ENCODE assay signal across 8 cellular contexts in genomic region chr3:138835846-138836245, GRCh38. TPM values are rescaled to one million over a fixed set of nuclear protein-coding genes. Genes with fewer than 3 reads are reported as not detected.
A peak's percentile ranks its signal among the peaks of the same experiment; 100 is the strongest.
DNase-seq lines count a peak whose midpoint lies in the region; ATAC-seq and TF ChIP-seq lines count a peak whose summit lies in the region.
"Not testable (repeated sequence)": the region's sequence is repeated elsewhere in the genome, so short reads cannot be mapped to it uniquely, and the experiment has no call there.

No MANE protein-coding gene starts in this region.

- H3F3A ChIP-seq in Loucy (ENCODE audit: low read depth): not testable (repeated sequence)

- H2AFZ ChIP-seq in Loucy (ENCODE audit: low read length): not testable (repeated sequence)

- not testable (repeated sequence) for H3K4me1 ChIP-seq in Caco-2; Loucy (ENCODE audit: insufficient read depth, low read length, poor library complexity, severe bottlenecking)
- peaks cover 5 to 23% (median 14%) of the 10 kb centered on the region in 9 donors for H3K4me1 ChIP-seq in heart right ventricle
- peaks cover 11% of the 10 kb centered on the region for H3K4me1 ChIP-seq in psoas muscle
- peaks cover 0 to 19% (median 11%) of the 10 kb centered on the region in 4 donors for H3K4me1 ChIP-seq in tibial artery

- CTCF ChIA-PET in Caco-2 (lab: Charles Lee): interaction anchor here (0.5 to 2.4 kb wide), 2 partner anchors 79 to 152 kb away, joined by 4 to 18 read pairs; no protein-coding TSS in a partner anchor
- CTCF ChIA-PET in WTC11 (lab: Charles Lee): interaction anchor here (0.7 kb wide), 1 partner anchor 80 kb away, joined by 6 read pairs; no protein-coding TSS in a partner anchor

- H3K27me3 Mint-ChIP-seq in Caco-2 (ENCODE audit: insufficient read depth, unreplicated experiment); WTC11 (ENCODE audit: low read depth); central memory CD8-positive, alpha-beta T cell; naive thymus-derived CD8-positive, alpha-beta T cell: not testable (repeated sequence)

- H3K27ac Mint-ChIP-seq in Caco-2 (ENCODE audit: unreplicated experiment) (peak overlapping the region; percentile 92), WTC11 (peak overlapping the region; percentile 99)
- peak overlapping the region; percentile 98 for H3K27ac Mint-ChIP-seq in central memory CD8-positive, alpha-beta T cell (ENCODE audit: low read depth)
- peak overlapping the region in 7 of 10 donors; percentile 31 to 99 (median 73) for H3K27ac Mint-ChIP-seq in naive thymus-derived CD8-positive, alpha-beta T cell

- peak overlapping the region; percentile 94 for H3K4me2 ChIP-seq in Loucy (ENCODE audit: low read depth, low read length, poor library complexity, severe bottlenecking)

- H3K9me2 ChIP-seq in Loucy (replicated peaks; ENCODE audit: low read depth, low read length): not testable (repeated sequence)

- H3K9me3 ChIP-seq in Caco-2; Loucy (ENCODE audit: insufficient read depth, low read depth, low read length); heart right ventricle; psoas muscle; tibial artery: not testable (repeated sequence)

- not testable (repeated sequence) for H3K9me3 Mint-ChIP-seq in Caco-2 (ENCODE audit: unreplicated experiment); WTC11; central memory CD8-positive, alpha-beta T cell; naive thymus-derived CD8-positive, alpha-beta T cell

- peak overlapping the region; percentile 94 for H3K9ac ChIP-seq in Loucy (ENCODE audit: low read depth, low read length, poor library complexity, severe bottlenecking)

- not testable (repeated sequence) for DNase-seq in Caco-2; WTC11 (ENCODE audit: low spot score); central memory CD8-positive, alpha-beta T cell (ENCODE audit: low spot score in 2 of 2); heart right ventricle; naive thymus-derived CD8-positive, alpha-beta T cell; psoas muscle; tibial artery

- H3K79me2 ChIP-seq in Loucy (ENCODE audit: insufficient read depth, low read length): peaks cover 39% of the 10 kb centered on the region; the same call in 1 of the 2 replicates

- H3K4me3 ChIP-seq in Caco-2 (ENCODE audit: low read depth, low read length); heart right ventricle; tibial artery: not testable (repeated sequence)
- H3K4me3 ChIP-seq in Loucy (ENCODE audit: low read length, poor library complexity, severe bottlenecking) (peak overlapping the region; percentile 88), psoas muscle (peak overlapping the region; percentile 94)

- 95 to 97% methylated on average over 19 of the region's 19 CpGs for WGBS in heart right ventricle, 2 donors
- WGBS in psoas muscle, 3 donors: 93 to 95% (median 95%) methylated on average over 18 to 19 of the region's 19 CpGs

- BruUV-seq in Caco-2 (replicated peaks; lab: Mats Ljungman, UMichigan): not testable (repeated sequence)

- H4K20me1 ChIP-seq in Loucy (ENCODE audit: insufficient read depth, low read length, poor library complexity, severe bottlenecking): peaks cover 20% of the 10 kb centered on the region

- intact Hi-C loops in Caco-2 (cut with micrococcal nuclease; ENCODE audit: unreplicated experiment): not testable (repeated sequence)
- intact Hi-C loops in heart right ventricle (cut with DNase I): loop anchor here in 7 of 10 donors (1.0 to 10.0 kb wide), 7 partner anchors 79 to 141 kb away; no protein-coding TSS in a partner anchor
- intact Hi-C loops in psoas muscle (cut with DNase I): loop anchor here (10.0 kb wide), 2 partner anchors 221 to 231 kb away; partner anchors contain the start of gene FAIM (in 1 of the 2)
- intact Hi-C loops in tibial artery (cut with DNase I; ENCODE audit: low total_unique reads): loop anchor here (10.0 kb wide), 2 partner anchors 79 to 241 kb away; partner anchors contain the start of gene CEP70

- H3K4me3 Mint-ChIP-seq in Caco-2 (ENCODE audit: unreplicated experiment) (peak overlapping the region; percentile 86), WTC11 (peak overlapping the region; percentile 78)
- peak overlapping the region; percentile 93 for H3K4me3 Mint-ChIP-seq in central memory CD8-positive, alpha-beta T cell
- peak overlapping the region in 8 of 10 donors; percentile 11 to 94 (median 32) for H3K4me3 Mint-ChIP-seq in naive thymus-derived CD8-positive, alpha-beta T cell

- not testable (repeated sequence) for ATAC-seq in WTC11; central memory CD8-positive, alpha-beta T cell (replicated peaks; ENCODE audit: extremely low read depth, poor library complexity, severe bottlenecking); heart right ventricle; naive thymus-derived CD8-positive, alpha-beta T cell; psoas muscle

- H3K4me1 Mint-ChIP-seq in Caco-2 (ENCODE audit: low read depth, unreplicated experiment): not testable (repeated sequence)
- peaks cover 22% of the 10 kb centered on the region for H3K4me1 Mint-ChIP-seq in WTC11
- H3K4me1 Mint-ChIP-seq in central memory CD8-positive, alpha-beta T cell: peaks cover 18% of the 10 kb centered on the region
- H3K4me1 Mint-ChIP-seq in naive thymus-derived CD8-positive, alpha-beta T cell: peaks cover 9 to 27% (median 25%) of the 10 kb centered on the region in 4 donors

- TF ChIP-seq CTCF in Caco-2 (IDR thresholded peaks at IDR 0.05; ENCODE audit: insufficient read depth in 1 of 2, low read depth in 1 of 2, low read length in 1 of 2, severe bottlenecking in 1 of 2, unreplicated experiment in 1 of 2); Loucy (conservative IDR thresholded peaks at IDR 0.05; ENCODE audit: low read length); WTC11 (IDR thresholded peaks at IDR 0.05); heart right ventricle (IDR thresholded peaks at IDR 0.05); psoas muscle (IDR thresholded peaks at IDR 0.05); tibial artery (IDR thresholded peaks at IDR 0.05): not testable (repeated sequence)

- not testable (repeated sequence) for H3K27me3 ChIP-seq in Caco-2 (replicated peaks; ENCODE audit: control insufficient read depth, insufficient read depth, low read length); Loucy (ENCODE audit: insufficient read depth, low read length, poor library complexity, severe bottlenecking); heart right ventricle; psoas muscle (ENCODE audit: insufficient read depth in 3 of 3, low read length in 2 of 3); tibial artery

- peak overlapping the region in 7 of 10 donors; percentile 85 to 96 (median 94) for H3K27ac ChIP-seq in heart right ventricle
- H3K27ac ChIP-seq in psoas muscle: peak overlapping the region; percentile 94
- peak overlapping the region; percentile 84 to 96 for H3K27ac ChIP-seq in tibial artery

- H3K36me3 Mint-ChIP-seq in Caco-2 (ENCODE audit: insufficient read depth, unreplicated experiment): peaks cover 19% of the 10 kb centered on the region
- not testable (repeated sequence) for H3K36me3 Mint-ChIP-seq in WTC11; naive thymus-derived CD8-positive, alpha-beta T cell
- H3K36me3 Mint-ChIP-seq in central memory CD8-positive, alpha-beta T cell (ENCODE audit: insufficient read depth): peaks cover 19% of the 10 kb centered on the region

- POLR2A ChIA-PET in Caco-2 (lab: Charles Lee): interaction anchor here (0.8 kb wide), 1 partner anchor 27 kb away, joined by 4 read pairs; no protein-coding TSS in a partner anchor
- POLR2A ChIA-PET in WTC11 (lab: Charles Lee): not testable (repeated sequence)
- POLR2A ChIA-PET in naive thymus-derived CD8-positive, alpha-beta T cell (lab: Charles Lee): interaction anchor here (1.8 to 3.2 kb wide), 3 partner anchors 55 to 241 kb away, joined by 5 to 22 read pairs (median 9); partner anchors contain the start of gene CEP70

- H3K36me3 ChIP-seq in Caco-2 (ENCODE audit: control insufficient read depth, insufficient read depth, low read length); Loucy (ENCODE audit: insufficient read depth, low read length); heart right ventricle; psoas muscle (ENCODE audit: insufficient read depth in 1 of 2, low read depth in 1 of 2); tibial artery: not testable (repeated sequence)

RNA-seq across cellular contexts. Expression of gene PIK3CB, which starts 1.1 kb away (rescaled TPM):
- 29.7 and 31.5 TPM in 2 replicates for total RNA-seq in Caco-2 (2022)
- 36.0 to 40.0 TPM (median 38.5 TPM) in 3 replicates for total RNA-seq in WTC11 (2021)
- 10 to 100 TPM; 26.2 to 45.7 (median 29.8) TPM for total RNA-seq in heart right ventricle
- polyA plus RNA-seq in heart right ventricle: 10 to 100 TPM in 1 of 2 donors, 1 to 10 TPM in 1; 8.1 to 12.1 TPM
- 10 to 100 TPM; 30.4 to 34.2 TPM for total RNA-seq in naive thymus-derived CD8-positive, alpha-beta T cell
- polyA plus RNA-seq in naive thymus-derived CD8-positive, alpha-beta T cell: 10 to 100 TPM in 2 of 3 donors, 1 to 10 TPM in 1; 8.9 to 13.4 (median 10.1) TPM
- 10 to 100 TPM; 14.6 to 46.3 (median 24.5) TPM for total RNA-seq in psoas muscle
- polyA plus RNA-seq in psoas muscle: 10 to 100 TPM in 2 of 3 donors, 1 to 10 TPM in 1; 5.8 to 39.1 (median 18.1) TPM

Comparison
In these comparisons a context has a peak if more than half of its experiments do, and no peak if none do; other contexts are left out.
1. H3K4me3 Mint-ChIP-seq: peak in every context shown above with its lines; median percentile 93 in central memory CD8-positive, alpha-beta T cell; 86 in Caco-2; 78 in WTC11; 32 in naive thymus-derived CD8-positive, alpha-beta T cell.